8 cellular contexts compared by ENCODE assay signal in genomic region chr6:44073612-44074382, GRCh38. TPM values are rescaled to one million over a fixed set of nuclear protein-coding genes. Genes with fewer than 3 reads are reported as not detected.
DNase-seq lines count a peak whose midpoint lies in the region; ATAC-seq and TF ChIP-seq lines count a peak whose summit lies in the region.

No MANE protein-coding gene starts in this region.

- no peaks in the 10 kb centered on the region for H3K36me3 Mint-ChIP-seq in endothelial cell (ENCODE audit: low read depth, unreplicated experiment)

- H3K27ac Mint-ChIP-seq in endothelial cell (ENCODE audit: unreplicated experiment): peak overlapping the region; percentile 36

- TF ChIP-seq CTCF in endothelial cell (IDR thresholded peaks at IDR 0.05; ENCODE audit: unreplicated experiment) (no peak), neutrophil (IDR thresholded peaks at IDR 0.05) (no peak), GM13977 (IDR thresholded peaks at IDR 0.05; ENCODE audit: extremely low read depth, insufficient read depth, missing control alignments) (no peak)

- H3K9me3 ChIP-seq in neutrophil: no peaks in the 10 kb centered on the region

- DNase-seq in Right ventricle myocardium inferior (ENCODE audit: missing footprints): no peak
- no peak for DNase-seq in cardiac septum (ENCODE audit: low spot score)
- peak; percentile 33 for DNase-seq in RKO (ENCODE audit: low spot score)
- no peak for DNase-seq in endothelial cell (ENCODE audit: low spot score)
- DNase-seq in SIG-M5 treated with dmso at 0.1 percent for 504 hours (lab: John Stamatoyannopoulos, UW; ENCODE audit: unreplicated experiment): no peak
- DNase-seq in GM13977 (ENCODE audit: low spot score): no peak
- no peak for DNase-seq in NCI-H2227 treated with DMSO at 0.1 percent for 48 hours (lab: John Stamatoyannopoulos, UW)

- peak overlapping the region; percentile 89 for H3K4me3 Mint-ChIP-seq in endothelial cell (ENCODE audit: unreplicated experiment)

- in situ Hi-C loops in GM13977 (cut with MboI; ENCODE audit: low pct_unique_long_range_greater_than_20kb, low sequenced_read_pairs, unreplicated experiment): loop anchor here (10.0 kb wide), 1 partner anchor 299 kb away; the partner anchor contains the start of gene VEGFA

- intact Hi-C loops in Right ventricle myocardium inferior (cut with DNase I): loop anchor here (1.0 kb wide), 3 partner anchors 80 to 303 kb away; partner anchors contain the start of gene VEGFA
- intact Hi-C loops in cardiac septum (cut with DNase I): loop anchor here (1.0 kb wide), 1 partner anchor 301 kb away; no protein-coding TSS in a partner anchor

- H3K27ac ChIP-seq in neutrophil: no peak overlapping the region

- no peaks in the 10 kb centered on the region for H3K9me3 Mint-ChIP-seq in endothelial cell (ENCODE audit: unreplicated experiment)

- H3K27me3 ChIP-seq in neutrophil: peaks cover 99% of the 10 kb centered on the region

- H3K27me3 Mint-ChIP-seq in endothelial cell (ENCODE audit: unreplicated experiment): peaks cover 11% of the 10 kb centered on the region

- peak overlapping the region; percentile 55 to 59 for H3K4me3 ChIP-seq in neutrophil (ENCODE audit: low read depth in 1 of 2, low read length in 1 of 2)

- H3K36me3 ChIP-seq in neutrophil: no peaks in the 10 kb centered on the region

- H3K4me1 ChIP-seq in neutrophil (ENCODE audit: control insufficient read depth in 1 of 2, insufficient read depth in 1 of 2, low read depth in 1 of 2, low read length in 1 of 2): peaks cover 18% of the 10 kb centered on the region in 2 experiments

- peaks cover 13% of the 10 kb centered on the region for H3K4me1 Mint-ChIP-seq in endothelial cell (ENCODE audit: unreplicated experiment)

- peak; percentile 58 for ATAC-seq in Right ventricle myocardium inferior

RNA-seq across cellular contexts. Expression of gene MRPL14, which starts 53.5 kb away (rescaled TPM):
- total RNA-seq in Right ventricle myocardium inferior: 41.7 TPM
- 36.7 TPM for total RNA-seq in cardiac septum
- total RNA-seq in endothelial cell (ENCODE audit: unreplicated experiment): 30.3 TPM

RNA-seq across cellular contexts. Expression of gene TMEM63B, which starts 53.6 kb away (rescaled TPM):
- 44.5 TPM for total RNA-seq in Right ventricle myocardium inferior
- total RNA-seq in cardiac septum: 39.6 TPM
- total RNA-seq in endothelial cell (ENCODE audit: unreplicated experiment): 33.4 TPM
